In genomic region chr10:128324058-128324457, GRCh38 we compare ENCODE assay signal across 11 cellular contexts.
DNase-seq lines count a peak whose midpoint lies in the region; ATAC-seq, FAIRE-seq and TF ChIP-seq lines count a peak whose summit lies in the region.
"Had no signal": no experiment of that assay in that cellular context is flagged by ENCODE, and none has a peak within 500 bp of the region (broad histone marks: within the 10 kb centered on the region; RNA-seq: fewer than 3 reads in every experiment).

No MANE protein-coding gene starts in this region.

- CTCF ChIA-PET in HepG2 (lab: Yijun Ruan, JAX; ENCODE audit: low intra/inter-chr PET ratio, low total read pairs) = interaction anchor here (1.9 kb wide), 1 partner anchor 206 kb away, joined by 6 read pairs; no protein-coding TSS in a partner anchor

- BruUV-seq in HepG2 (replicated peaks; lab: Mats Ljungman, UMichigan) = no TSS peak

- H4K20me1 ChIP-seq in HepG2 (ENCODE audit: insufficient read depth, low read length) = no peaks in the 10 kb centered on the region
- no peaks in the 10 kb centered on the region for H4K20me1 ChIP-seq in osteoblast (ENCODE audit: insufficient read depth, low read length)

- in situ Hi-C loops in HepG2 (cut with HindIII; ENCODE audit: extremely low pct_ligation_motif_present, low pct_unique_long_range_greater_than_20kb) = no loop called here

- ATAC-seq in HepG2 (peak; percentile 93), gastroesophageal sphincter (no peak)

- DNase-seq in Ammon's horn (ENCODE audit: low spot score) (peak; percentile 8), SW480 (ENCODE audit: low spot score) (peak; percentile 27), HepG2 (ENCODE audit: low spot score) (peak; percentile 18), NCI-H1930 (lab: John Stamatoyannopoulos, UW) (no peak), osteoblast (ENCODE audit: insufficient read length, low spot score, missing footprints) (no peak)
- no peak for DNase-seq in stimulated activated CD4-positive, alpha-beta T cell treated with anti-CD3 and anti-CD28 coated beads, Interleukin-4, amount 100 ng/mL, for 1 hour
- DNase-seq: effector CD4-positive, alpha-beta T cell; NCI-H1048 had no signal

- H3K4me3 ChIP-seq in HepG2 (replicated peaks in 1 of 3; ENCODE audit: insufficient read depth in 1 of 3, low read depth in 2 of 3, low read length in 3 of 3) (no peak overlapping the region), gastroesophageal sphincter (no peak overlapping the region), osteoblast (ENCODE audit: insufficient read depth, low read length) (no peak overlapping the region)
- H3K4me3 ChIP-seq: tibial artery had no signal

- no peak for FAIRE-seq in HepG2 (lab: Jason Lieb, UNC)

- no peak overlapping the region for H3K9ac ChIP-seq in HepG2 (ENCODE audit: insufficient read depth, low read depth, low read length)

- no peak overlapping the region for H3K4me2 ChIP-seq in HepG2 (ENCODE audit: low read depth, low read length)
- H3K4me2 ChIP-seq in osteoblast (ENCODE audit: insufficient read depth, low read length) = no peak overlapping the region

- intact Hi-C loops in HepG2 (cut with micrococcal nuclease; ENCODE audit: unreplicated experiment) = no loop called here

- H3K27ac ChIP-seq in HepG2 (ENCODE audit: extremely low read length, insufficient read depth, low read length) (no peak overlapping the region), gastroesophageal sphincter (no peak overlapping the region), osteoblast (ENCODE audit: low read depth, low read length) (no peak overlapping the region)
- H3K27ac ChIP-seq: tibial artery had no signal

- H3K9me3 ChIP-seq in HepG2 (ENCODE audit: low read length) (peaks cover 19% of the 10 kb centered on the region), gastroesophageal sphincter (peaks cover 0 to 14% (median 0%) of the 10 kb centered on the region in 3 donors), osteoblast (ENCODE audit: low read depth, low read length) (no peaks in the 10 kb centered on the region)

- peak; percentile 29 for TF ChIP-seq CTCF in GM12873 (IDR thresholded peaks at IDR 0.05; ENCODE audit: insufficient read depth, low read depth, low read length, missing control alignments)
- TF ChIP-seq CTCF in HepG2 (CRISPR knock-in tag; IDR thresholded peaks at IDR 0.05) = peak; percentile 56
- TF ChIP-seq CTCF in gastroesophageal sphincter (IDR thresholded peaks at IDR 0.05) = peak in 1 of 4 experiments; percentile 19
- TF ChIP-seq CTCF in osteoblast (IDR thresholded peaks at IDR 0.05; ENCODE audit: extremely low read depth, low read depth, low read length) = no peak

- TF ChIP-seq EP300 in HepG2 (IDR thresholded peaks at IDR 0.05; ENCODE audit: low read depth in 2 of 2, low read length in 2 of 2) = no peak
- no peak for TF ChIP-seq EP300 in HepG2 (CRISPR knock-in tag; IDR thresholded peaks at IDR 0.05; ENCODE audit: borderline replicate concordance)
- no peak for TF ChIP-seq EP300 in gastroesophageal sphincter (IDR thresholded peaks at IDR 0.05)

- H2AFZ ChIP-seq in HepG2 (ENCODE audit: low read length) (no peak overlapping the region), osteoblast (ENCODE audit: low read length) (no peak overlapping the region)

- H3K27me3 ChIP-seq in HepG2 (ENCODE audit: control insufficient read depth in 1 of 2, insufficient read depth in 2 of 2, low read length in 2 of 2) (0 out of 5 replicates have a peak, but pooled peaks cover 0 to 3% of the 10 kb centered on the region in 2 experiments), gastroesophageal sphincter (peaks cover 34% of the 10 kb centered on the region), osteoblast (ENCODE audit: insufficient read depth, low read length) (no peaks in the 10 kb centered on the region)

- POLR2A ChIA-PET in HepG2 (lab: Yijun Ruan, JAX) = no interaction called here

- no peak for TF ChIP-seq RAD21 in HepG2 (CRISPR knock-in tag; IDR thresholded peaks at IDR 0.05)

- WGBS in HepG2 (ENCODE audit: low lambda C conversion rate) = 47% methylated on average over 9 of the region's 10 CpGs
- 23 to 31% methylated on average over 5 to 7 of the region's 10 CpGs for WGBS in gastroesophageal sphincter (ENCODE audit: low coverage in 1 of 2), 2 donors

- no peaks in the 10 kb centered on the region for H3K79me2 ChIP-seq in HepG2 (ENCODE audit: insufficient read depth, low read length)
- no peaks in the 10 kb centered on the region for H3K79me2 ChIP-seq in osteoblast (ENCODE audit: insufficient read depth, low read length)

- TF ChIP-seq POLR2A in HepG2 (IDR thresholded peaks at IDR 0.05; ENCODE audit: insufficient read depth in 1 of 2, low read depth in 2 of 2, low read length in 2 of 2) (no peak), gastroesophageal sphincter (IDR thresholded peaks at IDR 0.05) (no peak)

- no peaks in the 10 kb centered on the region for H3K4me1 ChIP-seq in HepG2 (ENCODE audit: insufficient read depth, low read length)
- H3K4me1 ChIP-seq in gastroesophageal sphincter = no peaks in the 10 kb centered on the region
- H3K4me1 ChIP-seq in osteoblast (ENCODE audit: insufficient read depth, low read length) = no peaks in the 10 kb centered on the region
- H3K4me1 ChIP-seq: tibial artery had no signal

- H3K36me3 ChIP-seq in HepG2 (replicated peaks in 1 of 2; ENCODE audit: control insufficient read depth in 1 of 2, insufficient read depth in 2 of 2, low read length in 2 of 2) (no peaks in the 10 kb centered on the region), gastroesophageal sphincter (no peaks in the 10 kb centered on the region), osteoblast (ENCODE audit: insufficient read depth, low read length) (no peaks in the 10 kb centered on the region)
- H3K36me3 ChIP-seq: tibial artery had no signal

TF ChIP-seq in HepG2, 621 proteins besides CTCF, POLR2A, EP300 and RAD21:
- peak; percentile 70 for TF ChIP-seq STAG1 (CRISPR knock-in tag; IDR thresholded peaks at IDR 0.05)
- peak; percentile 92 for TF ChIP-seq ZSCAN22 (CRISPR knock-in tag; IDR thresholded peaks at IDR 0.05)
- no peak for TF ChIP-seq E2F2 (CRISPR knock-in tag; IDR thresholded peaks at IDR 0.05; ENCODE audit: borderline replicate concordance)
TF ChIP-seq in HepG2: peak in this region for 2.

Comparison
In these comparisons a context has a peak if more than half of its experiments do, and no peak if none do; other contexts are left out.
1. DNase-seq: peak in Ammon's horn (single experiment), SW480 (single experiment) and HepG2 (single experiment); none in stimulated activated CD4-positive, alpha-beta T cell treated with anti-CD3 and anti-CD28 coated beads, Interleukin-4, amount 100 ng/mL, for 1 hour (single experiment), NCI-H1930 (0 of 2) and osteoblast (single experiment).